Comparison of ENCODE assay signal across 8 cellular contexts in the genomic region with DNA sequence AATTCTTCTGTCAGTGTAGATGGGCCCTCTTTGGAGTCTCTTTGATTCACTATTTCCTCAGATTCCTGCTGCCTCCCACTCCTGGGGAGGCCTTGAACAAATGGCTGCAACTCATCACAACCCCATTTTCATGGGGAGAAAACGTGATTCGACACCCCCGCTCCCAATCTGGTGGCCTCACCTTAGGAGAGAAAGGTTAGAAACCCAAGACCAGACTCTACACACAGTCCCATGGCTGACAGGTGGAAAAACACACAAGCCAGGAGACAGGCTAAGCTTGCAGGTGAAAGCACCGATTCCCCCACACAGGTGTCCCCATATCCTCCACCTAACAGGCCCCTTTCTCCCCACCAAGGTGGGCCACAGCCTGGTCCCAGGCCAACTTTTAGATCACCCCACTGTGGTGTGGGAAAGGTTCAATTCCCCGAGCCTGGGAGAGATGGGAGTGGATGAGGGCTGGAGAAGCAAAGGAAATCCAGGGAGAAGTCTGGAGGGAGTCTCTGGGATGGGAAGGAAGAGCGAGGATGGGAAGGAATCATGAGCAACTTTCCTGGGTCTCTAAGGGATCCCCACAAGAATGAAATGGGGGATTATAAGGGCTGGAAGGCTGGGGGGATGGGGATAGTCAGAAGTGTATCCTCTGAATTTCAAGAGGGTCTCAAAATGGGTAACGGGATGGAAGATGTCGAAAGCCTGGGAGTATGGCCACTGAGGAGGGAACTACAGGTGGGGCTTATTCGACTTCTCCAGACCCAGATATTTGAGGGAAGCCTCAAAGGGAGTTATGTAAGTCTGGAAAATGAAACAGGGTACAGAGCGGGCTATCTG. TPM values are rescaled to one million over a fixed set of nuclear protein-coding genes. Genes with fewer than 3 reads are reported as not detected.
A peak's percentile ranks its signal among the peaks of the same experiment; 100 is the strongest.
DNase-seq lines count a peak whose midpoint lies in the region; ATAC-seq and TF ChIP-seq lines count a peak whose summit lies in the region.

No MANE protein-coding gene starts in this region.

- H3K4me1 Mint-ChIP-seq in CD4-positive, alpha-beta T cell (ENCODE audit: low read depth), result peaks cover 79% of the 10 kb centered on the region
- peaks cover 76% of the 10 kb centered on the region for H3K4me1 Mint-ChIP-seq in dendritic cell treated with granulocyte-macrophage colony-stimulating factor and Interleukin-4, amounts not matched to agents 40 ng/mL and 50 ng/mL, for 4 days (ENCODE audit: low read depth)
- peaks cover 63 to 78% of the 10 kb centered on the region in 2 donors for H3K4me1 Mint-ChIP-seq in natural killer cell treated with Interleukin-12 subunit alpha and Interleukin-12 subunit beta and Interleukin-15 and Interleukin-18, amount 100 ng/mL, for 72 hours (ENCODE audit: low read depth in 2 of 2)

- H3K4me2 ChIP-seq in PC-3 (ENCODE audit: low read length), result peak overlapping the region; percentile 97

- H3F3A ChIP-seq in PC-3 (ENCODE audit: low read length, unreplicated experiment), result no peaks in the 10 kb centered on the region

- BruUV-seq in PC-3 (replicated peaks; lab: Mats Ljungman, UMichigan), result TSS peak; percentile 39

- peaks cover 12% of the 10 kb centered on the region; the same call in 1 of the 2 replicates for H3K36me3 ChIP-seq in PC-3 (ENCODE audit: low read depth, low read length)

- H3K4me3 Mint-ChIP-seq in CD4-positive, alpha-beta T cell, result peak overlapping the region; percentile 96
- peak overlapping the region; percentile 89 for H3K4me3 Mint-ChIP-seq in dendritic cell treated with granulocyte-macrophage colony-stimulating factor and Interleukin-4, amounts not matched to agents 40 ng/mL and 50 ng/mL, for 4 days
- H3K4me3 Mint-ChIP-seq in natural killer cell treated with Interleukin-12 subunit alpha and Interleukin-12 subunit beta and Interleukin-15 and Interleukin-18, amount 100 ng/mL, for 72 hours, result peak overlapping the region; percentile 100

- H3K9ac ChIP-seq in PC-3 (ENCODE audit: low read length), result peak overlapping the region; percentile 99

- DNase-seq in CD4-positive, alpha-beta T cell, result no peak
- no peak for DNase-seq in PC-3
- no peak for DNase-seq in natural killer cell treated with Interleukin-12 subunit alpha and Interleukin-12 subunit beta and Interleukin-15 and Interleukin-18, amount 100 ng/mL, for 72 hours (ENCODE audit: low spot score)
- no peak for DNase-seq in dedifferentiated amniotic fluid mesenchymal stem cell (ENCODE audit: extremely low spot score)
- no peak for DNase-seq in HK-2 (ENCODE audit: unreplicated experiment)
- DNase-seq in NCI-H187 (lab: John Stamatoyannopoulos, UW), result no peak

- TF ChIP-seq CTCF in CD4-positive, alpha-beta T cell (IDR thresholded peaks at IDR 0.05), result no peak
- no peak for TF ChIP-seq CTCF in PC-3 (conservative IDR thresholded peaks at IDR 0.05; ENCODE audit: low read depth, low read length)

- H3K4me3 ChIP-seq in PC-3 (ENCODE audit: low read length), result peak overlapping the region; percentile 97

- no peaks in the 10 kb centered on the region for H3K9me2 ChIP-seq in PC-3 (replicated peaks; ENCODE audit: low read length)

- H3K27me3 Mint-ChIP-seq in CD4-positive, alpha-beta T cell, result no peaks in the 10 kb centered on the region
- no peaks in the 10 kb centered on the region for H3K27me3 Mint-ChIP-seq in dendritic cell treated with granulocyte-macrophage colony-stimulating factor and Interleukin-4, amounts not matched to agents 40 ng/mL and 50 ng/mL, for 4 days
- no peaks in the 10 kb centered on the region for H3K27me3 Mint-ChIP-seq in natural killer cell treated with Interleukin-12 subunit alpha and Interleukin-12 subunit beta and Interleukin-15 and Interleukin-18, amount 100 ng/mL, for 72 hours

- H3K27me3 ChIP-seq in CD4-positive, alpha-beta T cell (ENCODE audit: control insufficient read depth, insufficient read depth, low read length), result no peaks in the 10 kb centered on the region
- no peaks in the 10 kb centered on the region for H3K27me3 ChIP-seq in PC-3 (ENCODE audit: low read length)

- no peak for ATAC-seq in CD4-positive, alpha-beta T cell (ENCODE audit: poor library complexity)
- ATAC-seq in PC-3 (no peak), HG03457 (IDR thresholded peaks at IDR 0.05; ENCODE audit: unreplicated experiment) (no peak)
- ATAC-seq in natural killer cell treated with Interleukin-12 subunit alpha and Interleukin-12 subunit beta and Interleukin-15 and Interleukin-18, amount 100 ng/mL, for 72 hours, result no peak

- no peaks in the 10 kb centered on the region for H3K9me3 ChIP-seq in CD4-positive, alpha-beta T cell (ENCODE audit: control insufficient read depth, low read length)
- H3K9me3 ChIP-seq in PC-3 (ENCODE audit: low read length), result no peaks in the 10 kb centered on the region

- intact Hi-C loops in CD4-positive, alpha-beta T cell (cut with DNase I, micrococcal nuclease), result loop anchor here in 1 of 2 experiments (1.0 to 10.0 kb wide), 4 partner anchors 70 to 618 kb away; a partner anchor contains a TSS
- intact Hi-C loops in PC-3 (cut with micrococcal nuclease), result loop anchor here (5.0 to 10.0 kb wide), 3 partner anchors 51 to 148 kb away; a partner anchor contains a TSS
- intact Hi-C loops in dendritic cell treated with granulocyte-macrophage colony-stimulating factor and Interleukin-4, amounts not matched to agents 40 ng/mL and 50 ng/mL, for 4 days (cut with micrococcal nuclease), result loop anchor here (1.0 to 2.0 kb wide), 3 partner anchors 52 to 152 kb away; a partner anchor contains a TSS

- H3K27ac ChIP-seq in CD4-positive, alpha-beta T cell (ENCODE audit: low read depth, low read length), result peak overlapping the region; percentile 50
- H3K27ac ChIP-seq in PC-3 (ENCODE audit: low read length), result no peak overlapping the region

- H4K20me1 ChIP-seq in PC-3 (ENCODE audit: low read length), result peaks cover 24% of the 10 kb centered on the region; the same call in 1 of the 2 replicates

- CTCF ChIA-PET in CD4-positive, alpha-beta T cell (lab: Charles Lee), result no interaction called here
- CTCF ChIA-PET in PC-3 (lab: Charles Lee), result interaction anchor here (0.5 kb wide), 1 partner anchor 76 kb away, joined by 3 read pairs; no protein-coding TSS in a partner anchor

- POLR2A ChIA-PET in CD4-positive, alpha-beta T cell (lab: Charles Lee), result no interaction called here
- POLR2A ChIA-PET in PC-3 (lab: Charles Lee; ENCODE audit: unreplicated experiment), result no interaction called here

- peaks cover 61% of the 10 kb centered on the region for H3K36me3 Mint-ChIP-seq in CD4-positive, alpha-beta T cell (ENCODE audit: low read depth)
- H3K36me3 Mint-ChIP-seq in dendritic cell treated with granulocyte-macrophage colony-stimulating factor and Interleukin-4, amounts not matched to agents 40 ng/mL and 50 ng/mL, for 4 days (ENCODE audit: low read depth), result peaks cover 51% of the 10 kb centered on the region
- peaks cover 21% of the 10 kb centered on the region for H3K36me3 Mint-ChIP-seq in natural killer cell treated with Interleukin-12 subunit alpha and Interleukin-12 subunit beta and Interleukin-15 and Interleukin-18, amount 100 ng/mL, for 72 hours

- peak overlapping the region; percentile 69; the same call in 1 of the 2 replicates for H2AFZ ChIP-seq in PC-3 (ENCODE audit: low read length)

- H3K9me3 Mint-ChIP-seq in CD4-positive, alpha-beta T cell, result no peaks in the 10 kb centered on the region
- H3K9me3 Mint-ChIP-seq in dendritic cell treated with granulocyte-macrophage colony-stimulating factor and Interleukin-4, amounts not matched to agents 40 ng/mL and 50 ng/mL, for 4 days, result no peaks in the 10 kb centered on the region
- H3K9me3 Mint-ChIP-seq in natural killer cell treated with Interleukin-12 subunit alpha and Interleukin-12 subunit beta and Interleukin-15 and Interleukin-18, amount 100 ng/mL, for 72 hours, result no peaks in the 10 kb centered on the region

- peaks cover 92% of the 10 kb centered on the region for H3K79me2 ChIP-seq in PC-3 (ENCODE audit: low read length)

- H3K4me1 ChIP-seq in PC-3 (ENCODE audit: insufficient read depth, low read length), result peaks cover 42% of the 10 kb centered on the region

- H3K27ac Mint-ChIP-seq in CD4-positive, alpha-beta T cell, result peak overlapping the region; percentile 92
- peak overlapping the region; percentile 85 for H3K27ac Mint-ChIP-seq in dendritic cell treated with granulocyte-macrophage colony-stimulating factor and Interleukin-4, amounts not matched to agents 40 ng/mL and 50 ng/mL, for 4 days
- H3K27ac Mint-ChIP-seq in natural killer cell treated with Interleukin-12 subunit alpha and Interleukin-12 subunit beta and Interleukin-15 and Interleukin-18, amount 100 ng/mL, for 72 hours, result peak overlapping the region; percentile 96 to 99

RNA-seq across cellular contexts. Expression of a gene that starts 0.9 kb away (rescaled TPM):
- 10 to 100 TPM; 15.6 to 16.9 TPM for total RNA-seq in CD4-positive, alpha-beta T cell
- 4.4 and 6.2 TPM in 2 replicates for total RNA-seq in PC-3 (2014; rRNA removed)
- total RNA-seq in natural killer cell treated with Interleukin-12 subunit alpha and Interleukin-12 subunit beta and Interleukin-15 and Interleukin-18, amount 100 ng/mL, for 72 hours, result 10 to 100 TPM; 32.8 to 39.4 TPM

RNA-seq across cellular contexts. Expression of a gene that starts 1.1 kb away (rescaled TPM):
- 1 to 10 TPM; 7.5 to 8.8 TPM for total RNA-seq in CD4-positive, alpha-beta T cell
- total RNA-seq in PC-3 (2014; rRNA removed), result 41.9 and 56.3 TPM in 2 replicates
- 10 to 100 TPM; 36.6 to 50.0 TPM for total RNA-seq in natural killer cell treated with Interleukin-12 subunit alpha and Interleukin-12 subunit beta and Interleukin-15 and Interleukin-18, amount 100 ng/mL, for 72 hours
